Comparison of ENCODE assay signal across 2 cellular contexts in the genomic region with DNA sequence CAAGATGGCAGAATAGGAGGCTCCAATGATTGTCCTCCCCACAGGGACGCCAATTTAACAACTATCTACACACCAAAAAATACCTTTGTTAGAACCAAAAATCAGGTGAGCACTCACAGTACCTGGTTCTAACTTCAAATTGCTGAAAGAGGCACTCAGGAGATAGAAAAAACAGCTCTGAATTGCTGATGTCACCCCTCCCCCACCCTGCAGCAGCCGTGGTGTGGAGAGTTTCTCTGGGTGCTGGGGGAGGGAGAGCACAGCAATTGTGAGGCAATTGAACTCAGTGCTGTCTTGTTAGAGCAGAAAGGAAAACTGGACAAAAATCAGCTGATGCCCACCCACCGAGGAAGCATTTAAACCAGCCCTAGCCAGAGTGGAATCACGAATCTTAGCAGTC.
A peak's percentile ranks its signal among the peaks of the same experiment; 100 is the strongest.
TF ChIP-seq lines count a peak whose summit lies in the region.

No MANE protein-coding gene starts in this region.

TF ChIP-seq in GM23338, 12 proteins besides CTCF, POLR2A, EP300 and RAD21 (continues in another document):
- no peak for TF ChIP-seq JUNB (IDR thresholded peaks at IDR 0.05; ENCODE audit: unreplicated experiment)
- TF ChIP-seq EZH2 (IDR thresholded peaks at IDR 0.05; ENCODE audit: low read depth, unreplicated experiment) = no peak
- TF ChIP-seq, protein P1, sequence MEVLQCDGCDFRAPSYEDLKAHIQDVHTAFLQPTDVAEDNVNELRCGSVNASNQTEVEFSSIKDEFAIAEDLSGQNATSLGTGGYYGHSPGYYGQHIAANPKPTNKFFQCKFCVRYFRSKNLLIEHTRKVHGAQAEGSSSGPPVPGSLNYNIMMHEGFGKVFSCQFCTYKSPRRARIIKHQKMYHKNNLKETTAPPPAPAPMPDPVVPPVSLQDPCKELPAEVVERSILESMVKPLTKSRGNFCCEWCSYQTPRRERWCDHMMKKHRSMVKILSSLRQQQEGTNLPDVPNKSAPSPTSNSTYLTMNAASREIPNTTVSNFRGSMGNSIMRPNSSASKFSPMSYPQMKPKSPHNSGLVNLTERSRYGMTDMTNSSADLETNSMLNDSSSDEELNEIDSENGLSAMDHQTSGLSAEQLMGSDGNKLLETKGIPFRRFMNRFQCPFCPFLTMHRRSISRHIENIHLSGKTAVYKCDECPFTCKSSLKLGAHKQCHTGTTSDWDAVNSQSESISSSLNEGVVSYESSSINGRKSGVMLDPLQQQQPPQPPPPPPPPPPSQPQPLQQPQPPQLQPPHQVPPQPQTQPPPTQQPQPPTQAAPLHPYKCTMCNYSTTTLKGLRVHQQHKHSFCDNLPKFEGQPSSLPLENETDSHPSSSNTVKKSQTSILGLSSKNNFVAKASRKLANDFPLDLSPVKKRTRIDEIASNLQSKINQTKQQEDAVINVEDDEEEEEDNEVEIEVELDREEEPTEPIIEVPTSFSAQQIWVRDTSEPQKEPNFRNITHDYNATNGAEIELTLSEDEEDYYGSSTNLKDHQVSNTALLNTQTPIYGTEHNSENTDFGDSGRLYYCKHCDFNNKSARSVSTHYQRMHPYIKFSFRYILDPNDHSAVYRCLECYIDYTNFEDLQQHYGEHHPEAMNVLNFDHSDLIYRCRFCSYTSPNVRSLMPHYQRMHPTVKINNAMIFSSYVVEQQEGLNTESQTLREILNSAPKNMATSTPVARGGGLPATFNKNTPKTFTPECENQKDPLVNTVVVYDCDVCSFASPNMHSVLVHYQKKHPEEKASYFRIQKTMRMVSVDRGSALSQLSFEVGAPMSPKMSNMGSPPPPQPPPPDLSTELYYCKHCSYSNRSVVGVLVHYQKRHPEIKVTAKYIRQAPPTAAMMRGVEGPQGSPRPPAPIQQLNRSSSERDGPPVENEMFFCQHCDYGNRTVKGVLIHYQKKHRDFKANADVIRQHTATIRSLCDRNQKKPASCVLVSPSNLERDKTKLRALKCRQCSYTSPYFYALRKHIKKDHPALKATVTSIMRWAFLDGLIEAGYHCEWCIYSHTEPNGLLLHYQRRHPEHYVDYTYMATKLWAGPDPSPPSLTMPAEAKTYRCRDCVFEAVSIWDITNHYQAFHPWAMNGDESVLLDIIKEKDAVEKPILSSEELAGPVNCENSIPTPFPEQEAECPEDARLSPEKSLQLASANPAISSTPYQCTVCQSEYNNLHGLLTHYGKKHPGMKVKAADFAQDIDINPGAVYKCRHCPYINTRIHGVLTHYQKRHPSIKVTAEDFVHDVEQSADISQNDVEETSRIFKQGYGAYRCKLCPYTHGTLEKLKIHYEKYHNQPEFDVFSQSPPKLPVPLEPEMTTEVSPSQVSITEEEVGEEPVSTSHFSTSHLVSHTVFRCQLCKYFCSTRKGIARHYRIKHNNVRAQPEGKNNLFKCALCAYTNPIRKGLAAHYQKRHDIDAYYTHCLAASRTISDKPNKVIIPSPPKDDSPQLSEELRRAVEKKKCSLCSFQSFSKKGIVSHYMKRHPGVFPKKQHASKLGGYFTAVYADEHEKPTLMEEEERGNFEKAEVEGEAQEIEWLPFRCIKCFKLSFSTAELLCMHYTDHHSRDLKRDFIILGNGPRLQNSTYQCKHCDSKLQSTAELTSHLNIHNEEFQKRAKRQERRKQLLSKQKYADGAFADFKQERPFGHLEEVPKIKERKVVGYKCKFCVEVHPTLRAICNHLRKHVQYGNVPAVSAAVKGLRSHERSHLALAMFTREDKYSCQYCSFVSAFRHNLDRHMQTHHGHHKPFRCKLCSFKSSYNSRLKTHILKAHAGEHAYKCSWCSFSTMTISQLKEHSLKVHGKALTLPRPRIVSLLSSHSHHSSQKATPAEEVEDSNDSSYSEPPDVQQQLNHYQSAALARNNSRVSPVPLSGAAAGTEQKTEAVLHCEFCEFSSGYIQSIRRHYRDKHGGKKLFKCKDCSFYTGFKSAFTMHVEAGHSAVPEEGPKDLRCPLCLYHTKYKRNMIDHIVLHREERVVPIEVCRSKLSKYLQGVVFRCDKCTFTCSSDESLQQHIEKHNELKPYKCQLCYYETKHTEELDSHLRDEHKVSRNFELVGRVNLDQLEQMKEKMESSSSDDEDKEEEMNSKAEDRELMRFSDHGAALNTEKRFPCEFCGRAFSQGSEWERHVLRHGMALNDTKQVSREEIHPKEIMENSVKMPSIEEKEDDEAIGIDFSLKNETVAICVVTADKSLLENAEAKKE (CRISPR knock-in tag; IDR thresholded peaks at IDR 0.05) = no peak
- TF ChIP-seq STAT1 (IDR thresholded peaks at IDR 0.05; ENCODE audit: unreplicated experiment) = no peak
- TF ChIP-seq, protein P2, sequence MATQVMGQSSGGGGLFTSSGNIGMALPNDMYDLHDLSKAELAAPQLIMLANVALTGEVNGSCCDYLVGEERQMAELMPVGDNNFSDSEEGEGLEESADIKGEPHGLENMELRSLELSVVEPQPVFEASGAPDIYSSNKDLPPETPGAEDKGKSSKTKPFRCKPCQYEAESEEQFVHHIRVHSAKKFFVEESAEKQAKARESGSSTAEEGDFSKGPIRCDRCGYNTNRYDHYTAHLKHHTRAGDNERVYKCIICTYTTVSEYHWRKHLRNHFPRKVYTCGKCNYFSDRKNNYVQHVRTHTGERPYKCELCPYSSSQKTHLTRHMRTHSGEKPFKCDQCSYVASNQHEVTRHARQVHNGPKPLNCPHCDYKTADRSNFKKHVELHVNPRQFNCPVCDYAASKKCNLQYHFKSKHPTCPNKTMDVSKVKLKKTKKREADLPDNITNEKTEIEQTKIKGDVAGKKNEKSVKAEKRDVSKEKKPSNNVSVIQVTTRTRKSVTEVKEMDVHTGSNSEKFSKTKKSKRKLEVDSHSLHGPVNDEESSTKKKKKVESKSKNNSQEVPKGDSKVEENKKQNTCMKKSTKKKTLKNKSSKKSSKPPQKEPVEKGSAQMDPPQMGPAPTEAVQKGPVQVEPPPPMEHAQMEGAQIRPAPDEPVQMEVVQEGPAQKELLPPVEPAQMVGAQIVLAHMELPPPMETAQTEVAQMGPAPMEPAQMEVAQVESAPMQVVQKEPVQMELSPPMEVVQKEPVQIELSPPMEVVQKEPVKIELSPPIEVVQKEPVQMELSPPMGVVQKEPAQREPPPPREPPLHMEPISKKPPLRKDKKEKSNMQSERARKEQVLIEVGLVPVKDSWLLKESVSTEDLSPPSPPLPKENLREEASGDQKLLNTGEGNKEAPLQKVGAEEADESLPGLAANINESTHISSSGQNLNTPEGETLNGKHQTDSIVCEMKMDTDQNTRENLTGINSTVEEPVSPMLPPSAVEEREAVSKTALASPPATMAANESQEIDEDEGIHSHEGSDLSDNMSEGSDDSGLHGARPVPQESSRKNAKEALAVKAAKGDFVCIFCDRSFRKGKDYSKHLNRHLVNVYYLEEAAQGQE (IDR thresholded peaks at IDR 0.05; ENCODE audit: unreplicated experiment) = no peak
- no peak for TF ChIP-seq CREB1 (CRISPR knock-in tag; IDR thresholded peaks at IDR 0.05; ENCODE audit: low read depth)
- no peak for TF ChIP-seq ZNF114 (CRISPR knock-in tag; IDR thresholded peaks at IDR 0.05)
- TF ChIP-seq EZH2phosphoT487 (IDR thresholded peaks at IDR 0.05; ENCODE audit: unreplicated experiment) = no peak
- TF ChIP-seq ZNF331 (CRISPR knock-in tag; IDR thresholded peaks at IDR 0.05; ENCODE audit: low read depth) = no peak
- no peak for TF ChIP-seq POLR2AphosphoS5 (IDR thresholded peaks at IDR 0.05; ENCODE audit: low read depth)
- no peak for TF ChIP-seq NANOG (IDR thresholded peaks at IDR 0.05; ENCODE audit: borderline replicate concordance)

TF ChIP-seq in HepG2, 621 proteins besides CTCF, POLR2A, EP300 and RAD21:
- TF ChIP-seq, protein P3, sequence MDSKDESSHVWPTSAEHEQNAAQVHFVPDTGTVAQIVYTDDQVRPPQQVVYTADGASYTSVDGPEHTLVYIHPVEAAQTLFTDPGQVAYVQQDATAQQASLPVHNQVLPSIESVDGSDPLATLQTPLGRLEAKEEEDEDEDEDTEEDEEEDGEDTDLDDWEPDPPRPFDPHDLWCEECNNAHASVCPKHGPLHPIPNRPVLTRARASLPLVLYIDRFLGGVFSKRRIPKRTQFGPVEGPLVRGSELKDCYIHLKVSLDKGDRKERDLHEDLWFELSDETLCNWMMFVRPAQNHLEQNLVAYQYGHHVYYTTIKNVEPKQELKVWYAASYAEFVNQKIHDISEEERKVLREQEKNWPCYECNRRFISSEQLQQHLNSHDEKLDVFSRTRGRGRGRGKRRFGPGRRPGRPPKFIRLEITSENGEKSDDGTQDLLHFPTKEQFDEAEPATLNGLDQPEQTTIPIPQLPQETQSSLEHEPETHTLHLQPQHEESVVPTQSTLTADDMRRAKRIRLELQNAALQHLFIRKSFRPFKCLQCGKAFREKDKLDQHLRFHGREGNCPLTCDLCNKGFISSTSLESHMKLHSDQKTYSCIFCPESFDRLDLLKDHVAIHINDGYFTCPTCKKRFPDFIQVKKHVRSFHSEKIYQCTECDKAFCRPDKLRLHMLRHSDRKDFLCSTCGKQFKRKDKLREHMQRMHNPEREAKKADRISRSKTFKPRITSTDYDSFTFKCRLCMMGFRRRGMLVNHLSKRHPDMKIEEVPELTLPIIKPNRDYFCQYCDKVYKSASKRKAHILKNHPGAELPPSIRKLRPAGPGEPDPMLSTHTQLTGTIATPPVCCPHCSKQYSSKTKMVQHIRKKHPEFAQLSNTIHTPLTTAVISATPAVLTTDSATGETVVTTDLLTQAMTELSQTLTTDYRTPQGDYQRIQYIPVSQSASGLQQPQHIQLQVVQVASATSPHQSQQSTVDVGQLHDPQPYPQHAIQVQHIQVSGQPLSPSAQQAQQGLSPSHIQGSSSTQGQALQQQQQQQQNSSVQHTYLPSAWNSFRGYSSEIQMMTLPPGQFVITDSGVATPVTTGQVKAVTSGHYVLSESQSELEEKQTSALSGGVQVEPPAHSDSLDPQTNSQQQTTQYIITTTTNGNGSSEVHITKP (CRISPR knock-in tag; IDR thresholded peaks at IDR 0.05; ENCODE audit: low read depth) = no peak
- TF ChIP-seq, protein P4, sequence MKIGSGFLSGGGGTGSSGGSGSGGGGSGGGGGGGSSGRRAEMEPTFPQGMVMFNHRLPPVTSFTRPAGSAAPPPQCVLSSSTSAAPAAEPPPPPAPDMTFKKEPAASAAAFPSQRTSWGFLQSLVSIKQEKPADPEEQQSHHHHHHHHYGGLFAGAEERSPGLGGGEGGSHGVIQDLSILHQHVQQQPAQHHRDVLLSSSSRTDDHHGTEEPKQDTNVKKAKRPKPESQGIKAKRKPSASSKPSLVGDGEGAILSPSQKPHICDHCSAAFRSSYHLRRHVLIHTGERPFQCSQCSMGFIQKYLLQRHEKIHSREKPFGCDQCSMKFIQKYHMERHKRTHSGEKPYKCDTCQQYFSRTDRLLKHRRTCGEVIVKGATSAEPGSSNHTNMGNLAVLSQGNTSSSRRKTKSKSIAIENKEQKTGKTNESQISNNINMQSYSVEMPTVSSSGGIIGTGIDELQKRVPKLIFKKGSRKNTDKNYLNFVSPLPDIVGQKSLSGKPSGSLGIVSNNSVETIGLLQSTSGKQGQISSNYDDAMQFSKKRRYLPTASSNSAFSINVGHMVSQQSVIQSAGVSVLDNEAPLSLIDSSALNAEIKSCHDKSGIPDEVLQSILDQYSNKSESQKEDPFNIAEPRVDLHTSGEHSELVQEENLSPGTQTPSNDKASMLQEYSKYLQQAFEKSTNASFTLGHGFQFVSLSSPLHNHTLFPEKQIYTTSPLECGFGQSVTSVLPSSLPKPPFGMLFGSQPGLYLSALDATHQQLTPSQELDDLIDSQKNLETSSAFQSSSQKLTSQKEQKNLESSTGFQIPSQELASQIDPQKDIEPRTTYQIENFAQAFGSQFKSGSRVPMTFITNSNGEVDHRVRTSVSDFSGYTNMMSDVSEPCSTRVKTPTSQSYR (CRISPR knock-in tag; IDR thresholded peaks at IDR 0.05; ENCODE audit: borderline replicate concordance) = peak; percentile 71
